1 cellular context compared by ENCODE assay signal in the genomic region with DNA sequence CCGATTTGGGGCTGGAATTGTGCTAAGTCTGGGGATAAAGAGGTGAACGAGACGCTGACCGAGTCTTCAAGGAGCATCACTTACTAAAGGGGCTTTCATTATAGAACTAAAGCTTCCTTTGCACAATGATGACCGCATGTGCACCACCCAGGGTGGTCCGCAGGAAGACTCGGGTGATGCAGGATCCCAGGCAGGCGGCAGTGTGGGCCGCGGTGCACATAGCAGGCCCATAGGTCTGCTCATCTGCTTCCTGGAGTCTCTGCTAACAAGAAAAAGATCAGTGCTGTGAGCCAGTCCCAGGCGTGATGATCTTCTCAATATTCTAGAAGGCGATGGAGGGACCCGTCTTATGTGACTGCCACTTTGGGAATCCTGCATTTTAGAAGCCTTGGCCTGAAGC.
TF ChIP-seq lines count a peak whose summit lies in the region.

No MANE protein-coding gene starts in this region.

TF ChIP-seq in H1, 55 proteins besides CTCF, POLR2A, EP300 and RAD21 (continued from another document):
- TF ChIP-seq, protein P1, sequence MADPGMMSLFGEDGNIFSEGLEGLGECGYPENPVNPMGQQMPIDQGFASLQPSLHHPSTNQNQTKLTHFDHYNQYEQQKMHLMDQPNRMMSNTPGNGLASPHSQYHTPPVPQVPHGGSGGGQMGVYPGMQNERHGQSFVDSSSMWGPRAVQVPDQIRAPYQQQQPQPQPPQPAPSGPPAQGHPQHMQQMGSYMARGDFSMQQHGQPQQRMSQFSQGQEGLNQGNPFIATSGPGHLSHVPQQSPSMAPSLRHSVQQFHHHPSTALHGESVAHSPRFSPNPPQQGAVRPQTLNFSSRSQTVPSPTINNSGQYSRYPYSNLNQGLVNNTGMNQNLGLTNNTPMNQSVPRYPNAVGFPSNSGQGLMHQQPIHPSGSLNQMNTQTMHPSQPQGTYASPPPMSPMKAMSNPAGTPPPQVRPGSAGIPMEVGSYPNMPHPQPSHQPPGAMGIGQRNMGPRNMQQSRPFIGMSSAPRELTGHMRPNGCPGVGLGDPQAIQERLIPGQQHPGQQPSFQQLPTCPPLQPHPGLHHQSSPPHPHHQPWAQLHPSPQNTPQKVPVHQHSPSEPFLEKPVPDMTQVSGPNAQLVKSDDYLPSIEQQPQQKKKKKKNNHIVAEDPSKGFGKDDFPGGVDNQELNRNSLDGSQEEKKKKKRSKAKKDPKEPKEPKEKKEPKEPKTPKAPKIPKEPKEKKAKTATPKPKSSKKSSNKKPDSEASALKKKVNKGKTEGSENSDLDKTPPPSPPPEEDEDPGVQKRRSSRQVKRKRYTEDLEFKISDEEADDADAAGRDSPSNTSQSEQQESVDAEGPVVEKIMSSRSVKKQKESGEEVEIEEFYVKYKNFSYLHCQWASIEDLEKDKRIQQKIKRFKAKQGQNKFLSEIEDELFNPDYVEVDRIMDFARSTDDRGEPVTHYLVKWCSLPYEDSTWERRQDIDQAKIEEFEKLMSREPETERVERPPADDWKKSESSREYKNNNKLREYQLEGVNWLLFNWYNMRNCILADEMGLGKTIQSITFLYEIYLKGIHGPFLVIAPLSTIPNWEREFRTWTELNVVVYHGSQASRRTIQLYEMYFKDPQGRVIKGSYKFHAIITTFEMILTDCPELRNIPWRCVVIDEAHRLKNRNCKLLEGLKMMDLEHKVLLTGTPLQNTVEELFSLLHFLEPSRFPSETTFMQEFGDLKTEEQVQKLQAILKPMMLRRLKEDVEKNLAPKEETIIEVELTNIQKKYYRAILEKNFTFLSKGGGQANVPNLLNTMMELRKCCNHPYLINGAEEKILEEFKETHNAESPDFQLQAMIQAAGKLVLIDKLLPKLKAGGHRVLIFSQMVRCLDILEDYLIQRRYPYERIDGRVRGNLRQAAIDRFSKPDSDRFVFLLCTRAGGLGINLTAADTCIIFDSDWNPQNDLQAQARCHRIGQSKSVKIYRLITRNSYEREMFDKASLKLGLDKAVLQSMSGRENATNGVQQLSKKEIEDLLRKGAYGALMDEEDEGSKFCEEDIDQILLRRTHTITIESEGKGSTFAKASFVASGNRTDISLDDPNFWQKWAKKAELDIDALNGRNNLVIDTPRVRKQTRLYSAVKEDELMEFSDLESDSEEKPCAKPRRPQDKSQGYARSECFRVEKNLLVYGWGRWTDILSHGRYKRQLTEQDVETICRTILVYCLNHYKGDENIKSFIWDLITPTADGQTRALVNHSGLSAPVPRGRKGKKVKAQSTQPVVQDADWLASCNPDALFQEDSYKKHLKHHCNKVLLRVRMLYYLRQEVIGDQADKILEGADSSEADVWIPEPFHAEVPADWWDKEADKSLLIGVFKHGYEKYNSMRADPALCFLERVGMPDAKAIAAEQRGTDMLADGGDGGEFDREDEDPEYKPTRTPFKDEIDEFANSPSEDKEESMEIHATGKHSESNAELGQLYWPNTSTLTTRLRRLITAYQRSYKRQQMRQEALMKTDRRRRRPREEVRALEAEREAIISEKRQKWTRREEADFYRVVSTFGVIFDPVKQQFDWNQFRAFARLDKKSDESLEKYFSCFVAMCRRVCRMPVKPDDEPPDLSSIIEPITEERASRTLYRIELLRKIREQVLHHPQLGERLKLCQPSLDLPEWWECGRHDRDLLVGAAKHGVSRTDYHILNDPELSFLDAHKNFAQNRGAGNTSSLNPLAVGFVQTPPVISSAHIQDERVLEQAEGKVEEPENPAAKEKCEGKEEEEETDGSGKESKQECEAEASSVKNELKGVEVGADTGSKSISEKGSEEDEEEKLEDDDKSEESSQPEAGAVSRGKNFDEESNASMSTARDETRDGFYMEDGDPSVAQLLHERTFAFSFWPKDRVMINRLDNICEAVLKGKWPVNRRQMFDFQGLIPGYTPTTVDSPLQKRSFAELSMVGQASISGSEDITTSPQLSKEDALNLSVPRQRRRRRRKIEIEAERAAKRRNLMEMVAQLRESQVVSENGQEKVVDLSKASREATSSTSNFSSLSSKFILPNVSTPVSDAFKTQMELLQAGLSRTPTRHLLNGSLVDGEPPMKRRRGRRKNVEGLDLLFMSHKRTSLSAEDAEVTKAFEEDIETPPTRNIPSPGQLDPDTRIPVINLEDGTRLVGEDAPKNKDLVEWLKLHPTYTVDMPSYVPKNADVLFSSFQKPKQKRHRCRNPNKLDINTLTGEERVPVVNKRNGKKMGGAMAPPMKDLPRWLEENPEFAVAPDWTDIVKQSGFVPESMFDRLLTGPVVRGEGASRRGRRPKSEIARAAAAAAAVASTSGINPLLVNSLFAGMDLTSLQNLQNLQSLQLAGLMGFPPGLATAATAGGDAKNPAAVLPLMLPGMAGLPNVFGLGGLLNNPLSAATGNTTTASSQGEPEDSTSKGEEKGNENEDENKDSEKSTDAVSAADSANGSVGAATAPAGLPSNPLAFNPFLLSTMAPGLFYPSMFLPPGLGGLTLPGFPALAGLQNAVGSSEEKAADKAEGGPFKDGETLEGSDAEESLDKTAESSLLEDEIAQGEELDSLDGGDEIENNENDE (IDR thresholded peaks at IDR 0.05; ENCODE audit: insufficient replicate concordance, low read length) = no peak
- TF ChIP-seq SIN3A (conservative IDR thresholded peaks at IDR 0.05 in 1 of 2, IDR thresholded peaks at IDR 0.05 in 1 of 2; ENCODE audit: low read depth in 1 of 2, low read length in 2 of 2) (no peak), BACH1 (IDR thresholded peaks at IDR 0.05; ENCODE audit: low read length) (no peak), SP1 (IDR thresholded peaks at IDR 0.05; ENCODE audit: low read depth, low read length) (no peak), NRF1 (IDR thresholded peaks at IDR 0.05; ENCODE audit: low read depth, low read length) (no peak)
TF ChIP-seq in H1: peak in this region for 0.
